ENCODE assay signal across 1 cellular context in the genomic region with DNA sequence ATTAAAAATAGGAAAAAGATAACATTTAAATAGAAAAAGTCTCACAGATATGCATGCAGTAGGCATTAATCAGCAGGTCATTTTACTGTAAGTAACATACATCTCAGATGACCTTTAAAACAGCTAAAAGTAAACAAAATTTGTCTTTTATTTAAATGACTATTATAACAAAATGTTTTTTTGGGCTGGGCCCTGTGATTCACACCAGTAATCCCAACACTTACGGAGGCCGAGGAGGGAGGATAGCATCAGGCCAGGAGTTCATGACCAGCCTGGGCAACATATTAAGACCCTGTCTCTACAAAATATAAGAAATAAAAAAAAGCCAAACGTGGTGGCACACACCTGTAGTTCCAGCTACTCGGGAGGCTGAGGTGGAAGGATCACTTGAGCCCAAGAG.
TF ChIP-seq lines count a peak whose summit lies in the region.

No MANE protein-coding gene starts in this region.

TF ChIP-seq in HEK293, 187 proteins besides CTCF, POLR2A, EP300 and RAD21 (continued from another document):
- TF ChIP-seq, protein P1, sequence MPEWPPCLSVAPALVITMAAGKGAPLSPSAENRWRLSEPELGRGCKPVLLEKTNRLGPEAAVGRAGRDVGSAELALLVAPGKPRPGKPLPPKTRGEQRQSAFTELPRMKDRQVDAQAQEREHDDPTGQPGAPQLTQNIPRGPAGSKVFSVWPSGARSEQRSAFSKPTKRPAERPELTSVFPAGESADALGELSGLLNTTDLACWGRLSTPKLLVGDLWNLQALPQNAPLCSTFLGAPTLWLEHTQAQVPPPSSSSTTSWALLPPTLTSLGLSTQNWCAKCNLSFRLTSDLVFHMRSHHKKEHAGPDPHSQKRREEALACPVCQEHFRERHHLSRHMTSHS (tag by site-specific recombination; IDR thresholded peaks at IDR 0.05): no peak
- TF ChIP-seq ZNF654 (tag by site-specific recombination; IDR thresholded peaks at IDR 0.05; ENCODE audit: low read depth) (no peak), GFI1B (tag by site-specific recombination; IDR thresholded peaks at IDR 0.05) (no peak), ZNF621 (tag by site-specific recombination; IDR thresholded peaks at IDR 0.05) (no peak)
